ENCODE assay signal across 8 cellular contexts in the genomic region with DNA sequence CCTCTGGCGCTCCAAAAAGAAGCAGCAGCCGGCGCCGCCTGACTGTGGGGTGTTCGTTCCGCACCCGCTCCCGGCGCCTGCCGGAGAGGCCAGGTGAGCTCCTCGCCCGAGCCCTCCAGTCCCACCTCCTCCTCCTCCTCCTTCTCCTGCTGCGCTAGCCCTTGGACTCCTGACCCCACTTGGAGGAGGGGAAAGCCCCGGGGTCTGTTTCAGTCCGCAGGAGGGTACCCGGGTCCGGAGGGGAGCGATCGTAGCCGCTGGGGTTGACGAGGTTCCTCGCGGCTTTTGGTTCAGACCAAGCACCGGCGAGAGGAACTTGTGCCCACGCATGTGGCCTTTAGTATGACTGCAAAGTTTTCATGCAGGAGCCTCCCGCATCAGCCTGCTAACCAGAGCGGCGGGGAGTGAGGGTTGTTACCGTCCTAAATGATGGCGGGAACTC. TPM values are rescaled to one million over a fixed set of nuclear protein-coding genes. Genes with fewer than 3 reads are reported as not detected.
A peak's percentile ranks its signal among the peaks of the same experiment; 100 is the strongest.
DNase-seq lines count a peak whose midpoint lies in the region; ATAC-seq and TF ChIP-seq lines count a peak whose summit lies in the region.

No MANE protein-coding gene starts in this region.

- H3K9me3 ChIP-seq in colonic mucosa = no peaks in the 10 kb centered on the region
- H3K9me3 ChIP-seq in mucosa of descending colon = no peaks in the 10 kb centered on the region
- H3K9me3 ChIP-seq in transverse colon = no peaks in the 10 kb centered on the region

- H3K27me3 ChIP-seq in colonic mucosa = no peaks in the 10 kb centered on the region
- peaks cover 39% of the 10 kb centered on the region for H3K27me3 ChIP-seq in transverse colon

- no peaks in the 10 kb centered on the region for H3K4me1 ChIP-seq in colonic mucosa
- H3K4me1 ChIP-seq in mucosa of descending colon (ENCODE audit: low read depth) = peaks cover 9% of the 10 kb centered on the region
- H3K4me1 ChIP-seq in transverse colon = peaks cover 0 to 18% (median 14%) of the 10 kb centered on the region in 4 donors

- POLR2A ChIA-PET in T-cell (lab: Charles Lee) = interaction anchor here in 1 of 2 donors (0.7 kb wide), 1 partner anchor 35 kb away, joined by 3 read pairs; no protein-coding TSS in a partner anchor

- H3K27ac Mint-ChIP-seq in T-cell = no peak overlapping the region

- in situ Hi-C loops in transverse colon (cut with MboI; ENCODE audit: low pct_ligation_motif_present in 1 of 4, low pct_unique_long_range_greater_than_20kb in 1 of 4, low sequenced_read_pairs in 3 of 4) = no loop called here

- peak; percentile 2 for DNase-seq in GM12865 (ENCODE audit: low read depth)
- peak in 17 of 34 experiments; percentile 0 to 24 (median 5) for DNase-seq in T-cell
- peak; percentile 41 for DNase-seq in colonic mucosa
- peak; percentile 23 to 58 (median 55) for DNase-seq in mucosa of descending colon
- peak; percentile 37 for DNase-seq in transverse colon

- no peaks in the 10 kb centered on the region for H3K9me3 Mint-ChIP-seq in T-cell

- TF ChIP-seq EP300 in transverse colon (IDR thresholded peaks at IDR 0.05; ENCODE audit: low read depth) = no peak

- H3K27me3 Mint-ChIP-seq in T-cell = peaks cover 35 to 42% of the 10 kb centered on the region in 2 donors

- CTCF ChIA-PET in T-cell (lab: Charles Lee) = interaction anchor here (0.5 to 2.0 kb wide), 9 partner anchors 12 to 700 kb away, joined by 3 to 12 read pairs (median 4); no protein-coding TSS in a partner anchor

- H3K4me1 Mint-ChIP-seq in T-cell = peaks cover 5 to 11% (median 9%) of the 10 kb centered on the region in 3 donors

- TF ChIP-seq CTCF in GM12865 (IDR thresholded peaks at IDR 0.05; ENCODE audit: insufficient read depth, low read depth, low read length, missing control alignments) (no peak), colonic mucosa (IDR thresholded peaks at IDR 0.05) (no peak), mucosa of descending colon (IDR thresholded peaks at IDR 0.05) (no peak), transverse colon (IDR thresholded peaks at IDR 0.05) (no peak)

- WGBS in transverse colon (ENCODE audit: low coverage in 1 of 2), 2 donors = 3% methylated on average over 27 of the region's 31 CpGs; no CpG with 5 or more reads in 1 of the 2 donors

- peak overlapping the region; percentile 7; the same call in 1 of the 2 replicates for H3K4me3 ChIP-seq in GM12865 (ENCODE audit: low read depth, low read length)
- peak overlapping the region; percentile 61 for H3K4me3 ChIP-seq in colonic mucosa
- H3K4me3 ChIP-seq in mucosa of descending colon = peak overlapping the region; percentile 12
- peak overlapping the region; percentile 42 to 70 (median 64) for H3K4me3 ChIP-seq in transverse colon

- H3K36me3 ChIP-seq in colonic mucosa = no peaks in the 10 kb centered on the region
- H3K36me3 ChIP-seq in mucosa of descending colon (ENCODE audit: low read depth) = no peaks in the 10 kb centered on the region
- H3K36me3 ChIP-seq in transverse colon = no peaks in the 10 kb centered on the region

- intact Hi-C loops in colonic mucosa (cut with DNase I) (no loop called here), mucosa of descending colon (cut with DNase I, micrococcal nuclease) (no loop called here), transverse colon (cut with DNase I; ENCODE audit: low total_unique reads) (no loop called here)

- TF ChIP-seq POLR2A in transverse colon (IDR thresholded peaks at IDR 0.05) = no peak

- peak overlapping the region; percentile 76 to 85 (median 78) for H3K4me3 Mint-ChIP-seq in T-cell

- ATAC-seq in HG02798 (IDR thresholded peaks at IDR 0.05; ENCODE audit: poor library complexity, unreplicated experiment) (peak; percentile 35), T-cell (replicated peaks in 1 of 4) (peak; percentile 6 to 51 (median 48)), mucosa of descending colon (peak; percentile 61), GM18519 (IDR thresholded peaks at IDR 0.05; ENCODE audit: low FRiP score, unreplicated experiment) (no peak), HG03457 (IDR thresholded peaks at IDR 0.05; ENCODE audit: unreplicated experiment) (no peak)

- no peaks in the 10 kb centered on the region for H3K36me3 Mint-ChIP-seq in T-cell

- H3K27ac ChIP-seq in colonic mucosa = no peak overlapping the region
- H3K27ac ChIP-seq in transverse colon = peak overlapping the region; percentile 48 to 78 (median 54)

- H3K9ac ChIP-seq in colonic mucosa (ENCODE audit: low read depth in 2 of 2, low read length in 2 of 2) = peak overlapping the region; percentile 66 to 79

RNA-seq across cellular contexts. Expression of a gene that starts 0.5 kb away (rescaled TPM):
- total RNA-seq in T-cell = 10 to 100 TPM; 26.4 to 50.1 (median 38.0) TPM
- total RNA-seq in colonic mucosa = 100 to 1,000 TPM in 1 of 2 donors, 10 to 100 TPM in 1; 80.5 to 102 TPM
- 10 to 100 TPM; 26.6 to 93.0 (median 86.4) TPM for total RNA-seq in mucosa of descending colon
- total RNA-seq in transverse colon = 100 to 1,000 TPM in 1 of 4 donors, 10 to 100 TPM in 3; 64.3 to 112 (median 70.2) TPM

RNA-seq across cellular contexts. Expression of a gene that starts 35.5 kb away (rescaled TPM):
- 10 to 100 TPM; 20.4 to 28.7 (median 23.7) TPM for total RNA-seq in T-cell
- 10 to 100 TPM; 42.1 to 48.0 TPM for total RNA-seq in colonic mucosa
- 10 to 100 TPM; 39.4 to 51.6 (median 43.0) TPM for total RNA-seq in mucosa of descending colon
- 10 to 100 TPM; 21.7 to 56.4 (median 44.9) TPM for total RNA-seq in transverse colon

Comparison
In these comparisons a context has a peak if more than half of its experiments do, and no peak if none do; other contexts are left out.
1. H3K4me3 ChIP-seq: peak in every context shown above with its lines; median percentile 64 in transverse colon; 61 in colonic mucosa; 12 in mucosa of descending colon; 7 in GM12865.
2. ATAC-seq: peak in HG02798 (single experiment), T-cell (4 of 4) and mucosa of descending colon (single experiment); none in GM18519 (single experiment) and HG03457 (single experiment).